8 cellular contexts compared by ENCODE assay signal in the genomic region with DNA sequence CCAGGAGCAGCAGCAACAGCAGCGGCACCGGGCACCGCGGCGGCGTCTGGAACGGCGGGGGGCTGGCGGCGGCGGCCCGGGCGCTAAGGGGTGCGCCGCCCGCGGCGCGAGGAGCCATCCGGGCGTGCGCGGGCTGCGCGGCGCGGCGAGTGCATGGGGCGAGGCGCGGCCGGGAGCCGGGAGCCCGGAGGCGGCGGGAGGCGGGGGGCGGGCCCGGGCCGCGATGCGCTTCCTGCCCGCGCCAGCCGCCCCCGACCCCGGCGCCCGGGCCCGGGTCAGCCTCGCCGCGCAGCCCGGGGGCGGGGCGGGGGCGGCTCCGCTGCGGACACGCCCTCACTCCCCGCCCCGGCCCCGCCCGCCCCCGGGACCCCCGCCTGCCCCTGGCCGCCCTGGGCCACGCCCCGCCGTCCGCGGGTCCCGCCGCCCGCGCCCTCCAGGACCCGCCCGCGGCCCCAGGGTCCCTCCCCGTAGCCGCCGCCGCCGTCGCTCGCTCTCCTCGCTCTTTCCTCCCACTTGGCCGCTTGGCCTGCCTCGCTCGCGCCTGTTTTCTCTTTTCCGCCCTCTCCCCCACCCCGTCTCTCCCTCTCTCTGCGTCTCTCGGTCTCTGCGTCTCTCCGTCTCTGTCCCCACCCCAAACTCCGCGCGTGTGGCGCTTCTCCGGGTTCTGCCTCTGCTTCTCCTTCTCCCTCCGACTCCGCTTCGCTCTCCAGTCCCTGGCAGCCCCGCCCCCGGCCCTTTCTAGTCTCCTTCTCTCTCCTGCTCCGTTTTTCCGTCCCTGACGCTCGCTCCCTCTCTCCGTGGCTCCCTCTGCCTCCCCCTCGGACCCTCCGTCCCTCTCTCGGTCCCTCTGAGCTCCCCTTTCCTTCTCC. TPM values are rescaled to one million over a fixed set of nuclear protein-coding genes. Genes with fewer than 3 reads are reported as not detected.
DNase-seq lines count a peak whose midpoint lies in the region.

PLXND1 (minus strand) TSS at position 155 of the 869 bp plus-strand sequence; CDS start at position 118, 37 bp downstream.

- peak; percentile 69 for DNase-seq in NCI-H1436 (lab: John Stamatoyannopoulos, UW)
- no peak for DNase-seq in NCI-H1436 treated with DMSO at 0.1 percent for 48 hours (lab: John Stamatoyannopoulos, UW)
- DNase-seq in NCI-H1930 (lab: John Stamatoyannopoulos, UW): peak; percentile 24 to 54
- DNase-seq in activated CD4-positive, alpha-beta memory T cell treated with anti-CD3 and anti-CD28 coated beads, Interleukin-2, amount 10 ng/mL, durations not matched to agents 7 days and 5 days: peak; percentile 31
- DNase-seq in medulla oblongata (ENCODE audit: extremely low spot score): peak; percentile 53
- peak in 5 of 6 experiments; percentile 18 to 38 (median 33) for DNase-seq in stimulated activated naive CD4-positive, alpha-beta T cell (lab: John Stamatoyannopoulos, UW)
- no peak for DNase-seq in KG1 (lab: John Stamatoyannopoulos, UW)

- H3K27me3 Mint-ChIP-seq in activated CD4-positive, alpha-beta memory T cell treated with anti-CD3 and anti-CD28 coated beads, Interleukin-2, amount 10 ng/mL, durations not matched to agents 7 days and 5 days: peaks cover 59% of the 10 kb centered on the region

- in situ Hi-C loops in endometrial microvascular endothelial cells (cut with HindIII; ENCODE audit: inconsistent ontology term, low pct_unique_long_range_greater_than_20kb, low sequenced_read_pairs): no loop called here

- CTCF ChIA-PET in activated CD4-positive, alpha-beta memory T cell treated with anti-CD3 and anti-CD28 coated beads, Interleukin-2, amount 10 ng/mL, durations not matched to agents 7 days and 5 days (lab: Charles Lee): interaction anchor here (1.0 kb wide), 1 partner anchor 13 kb away, joined by 4 read pairs; no protein-coding TSS in a partner anchor

- H3K4me3 Mint-ChIP-seq in activated CD4-positive, alpha-beta memory T cell treated with anti-CD3 and anti-CD28 coated beads, Interleukin-2, amount 10 ng/mL, durations not matched to agents 7 days and 5 days: peak within 1 kb of the TSS; percentile 78

- POLR2A ChIA-PET in activated CD4-positive, alpha-beta memory T cell treated with anti-CD3 and anti-CD28 coated beads, Interleukin-2, amount 10 ng/mL, durations not matched to agents 7 days and 5 days (lab: Charles Lee): interaction anchor here (1.4 to 1.8 kb wide), 3 partner anchors 11 to 45 kb away, joined by 4 to 7 read pairs (median 4); no protein-coding TSS in a partner anchor

- H3K27ac Mint-ChIP-seq in activated CD4-positive, alpha-beta memory T cell treated with anti-CD3 and anti-CD28 coated beads, Interleukin-2, amount 10 ng/mL, durations not matched to agents 7 days and 5 days: no peak within 1 kb of the TSS

- peaks cover 13% of the 10 kb centered on the region for H3K4me1 Mint-ChIP-seq in activated CD4-positive, alpha-beta memory T cell treated with anti-CD3 and anti-CD28 coated beads, Interleukin-2, amount 10 ng/mL, durations not matched to agents 7 days and 5 days

- no peaks in the 10 kb centered on the region for H3K9me3 Mint-ChIP-seq in activated CD4-positive, alpha-beta memory T cell treated with anti-CD3 and anti-CD28 coated beads, Interleukin-2, amount 10 ng/mL, durations not matched to agents 7 days and 5 days

- H3K36me3 Mint-ChIP-seq in activated CD4-positive, alpha-beta memory T cell treated with anti-CD3 and anti-CD28 coated beads, Interleukin-2, amount 10 ng/mL, durations not matched to agents 7 days and 5 days (ENCODE audit: low read depth): peaks cover 2% of the 10 kb centered on the region

RNA-seq across cellular contexts. Expression of gene PLXND1, which starts in this region (rescaled TPM):
- 10 to 100 TPM; 13.4 to 18.0 TPM for total RNA-seq in activated CD4-positive, alpha-beta memory T cell treated with anti-CD3 and anti-CD28 coated beads, Interleukin-2, amount 10 ng/mL, durations not matched to agents 7 days and 5 days
- total RNA-seq in endometrial microvascular endothelial cells (ENCODE audit: inconsistent ontology term): 182 TPM

Comparison
In these comparisons a context has a peak if more than half of its experiments do, and no peak if none do; other contexts are left out.
1. DNase-seq: peak in NCI-H1436 (single experiment), NCI-H1930 (2 of 2), activated CD4-positive, alpha-beta memory T cell treated with anti-CD3 and anti-CD28 coated beads, Interleukin-2, amount 10 ng/mL, durations not matched to agents 7 days and 5 days (single experiment), medulla oblongata (single experiment) and stimulated activated naive CD4-positive, alpha-beta T cell (5 of 6); none in NCI-H1436 treated with DMSO at 0.1 percent for 48 hours (single experiment) and KG1 (single experiment).